ENCODE assay signal across 9 cellular contexts in genomic region chr5:10724799-10725507, GRCh38. TPM values are rescaled to one million over a fixed set of nuclear protein-coding genes. Genes with fewer than 3 reads are reported as not detected.
DNase-seq lines count a peak whose midpoint lies in the region; ATAC-seq, FAIRE-seq and TF ChIP-seq lines count a peak whose summit lies in the region.
"Had no signal": no experiment of that assay in that cellular context is flagged by ENCODE, and none has a peak within 500 bp of the region (broad histone marks: within the 10 kb centered on the region; RNA-seq: fewer than 3 reads in every experiment).

No MANE protein-coding gene starts in this region.

- H3K4me1 ChIP-seq in mammary epithelial cell (ENCODE audit: insufficient read depth, low read length), result peaks cover 31% of the 10 kb centered on the region
- peaks cover 33% of the 10 kb centered on the region for H3K4me1 ChIP-seq in HepG2 (ENCODE audit: insufficient read depth, low read length)

- H3K36me3 ChIP-seq in MG63 (peaks cover 35% of the 10 kb centered on the region), mammary epithelial cell (ENCODE audit: insufficient read depth, low read length) (no peaks in the 10 kb centered on the region), HepG2 (replicated peaks in 1 of 2; ENCODE audit: control insufficient read depth in 1 of 2, insufficient read depth in 2 of 2, low read length in 2 of 2) (peaks cover 6 to 78% of the 10 kb centered on the region in 2 experiments)

- H3K4me3 ChIP-seq in MG63 (no peak overlapping the region), mammary epithelial cell (replicated peaks in 1 of 3; ENCODE audit: insufficient read depth in 1 of 3, low read depth in 2 of 3, low read length in 3 of 3) (no peak overlapping the region), HepG2 (replicated peaks in 1 of 3; ENCODE audit: insufficient read depth in 1 of 3, low read depth in 2 of 3, low read length in 3 of 3) (no peak overlapping the region)

- intact Hi-C loops in mammary epithelial cell (cut with micrococcal nuclease), result no loop called here
- intact Hi-C loops in HepG2 (cut with micrococcal nuclease; ENCODE audit: unreplicated experiment), result no loop called here

- no peak overlapping the region for H3K27ac Mint-ChIP-seq in stimulated activated memory B cell treated with anti-CD40 and anti-IgM and Interleukin-4, amounts not matched to agents 10 μg/mL and 1 μg/mL and 100 μg/mL, for 72 hours

- H3K27me3 Mint-ChIP-seq in stimulated activated memory B cell treated with anti-CD40 and anti-IgM and Interleukin-4, amounts not matched to agents 10 μg/mL and 1 μg/mL and 100 μg/mL, for 72 hours, result no peaks in the 10 kb centered on the region
- H3K27me3 Mint-ChIP-seq: activated naive CD8-positive, alpha-beta T cell had no signal

- H3K9me3 Mint-ChIP-seq in stimulated activated memory B cell treated with anti-CD40 and anti-IgM and Interleukin-4, amounts not matched to agents 10 μg/mL and 1 μg/mL and 100 μg/mL, for 72 hours, result no peaks in the 10 kb centered on the region

- peaks cover 41% of the 10 kb centered on the region for H3K4me1 Mint-ChIP-seq in stimulated activated memory B cell treated with anti-CD40 and anti-IgM and Interleukin-4, amounts not matched to agents 10 μg/mL and 1 μg/mL and 100 μg/mL, for 72 hours

- H2AFZ ChIP-seq in mammary epithelial cell (ENCODE audit: low read depth, low read length) (no peak overlapping the region), HepG2 (ENCODE audit: low read length) (no peak overlapping the region)

- peak; percentile 56 for ATAC-seq in HepG2
- ATAC-seq in stimulated activated memory B cell treated with anti-CD40 and anti-IgM and Interleukin-4, amounts not matched to agents 10 μg/mL and 1 μg/mL and 100 μg/mL, for 72 hours, result no peak
- no peak for ATAC-seq in GM19467 (IDR thresholded peaks at IDR 0.05; ENCODE audit: unreplicated experiment)

- BruUV-seq in mammary epithelial cell (replicated peaks; lab: Mats Ljungman, UMichigan), result no TSS peak
- BruUV-seq in HepG2 (replicated peaks; lab: Mats Ljungman, UMichigan), result no TSS peak

- dilution Hi-C loops in mammary epithelial cell (cut with HindIII; ENCODE audit: low sequenced_read_pairs), result no loop called here

- POLR2A ChIA-PET in HepG2 (lab: Yijun Ruan, JAX), result no interaction called here

- no peak overlapping the region for H3K9ac ChIP-seq in mammary epithelial cell (ENCODE audit: insufficient read depth, low read length)
- H3K9ac ChIP-seq in HepG2 (ENCODE audit: insufficient read depth, low read depth, low read length), result no peak overlapping the region

- no peak for TF ChIP-seq CTCF in mammary epithelial cell (conservative IDR thresholded peaks at IDR 0.05 in 1 of 2, IDR thresholded peaks at IDR 0.05 in 1 of 2; ENCODE audit: extremely low read depth in 1 of 2, insufficient read depth in 1 of 2, low read depth in 1 of 2, low read length in 2 of 2)
- TF ChIP-seq CTCF in HepG2 (CRISPR knock-in tag; IDR thresholded peaks at IDR 0.05), result no peak

- H4K20me1 ChIP-seq in mammary epithelial cell (ENCODE audit: insufficient read depth, low read length), result no peaks in the 10 kb centered on the region
- peaks cover 11% of the 10 kb centered on the region; the same call in 1 of the 2 replicates for H4K20me1 ChIP-seq in HepG2 (ENCODE audit: insufficient read depth, low read length)

- no peak for FAIRE-seq in HepG2 (lab: Jason Lieb, UNC)

- H3K79me2 ChIP-seq in mammary epithelial cell (ENCODE audit: insufficient read depth, low read length) (peaks cover 2% of the 10 kb centered on the region), HepG2 (ENCODE audit: insufficient read depth, low read length) (peaks cover 2% of the 10 kb centered on the region)

- H3K4me3 Mint-ChIP-seq in stimulated activated memory B cell treated with anti-CD40 and anti-IgM and Interleukin-4, amounts not matched to agents 10 μg/mL and 1 μg/mL and 100 μg/mL, for 72 hours, result no peak overlapping the region
- H3K4me3 Mint-ChIP-seq: activated naive CD8-positive, alpha-beta T cell had no signal

- no peak for TF ChIP-seq RAD21 in HepG2 (CRISPR knock-in tag; IDR thresholded peaks at IDR 0.05)

- H3K27me3 ChIP-seq in MG63 (no peaks in the 10 kb centered on the region), mammary epithelial cell (ENCODE audit: insufficient read depth, low read length) (no peaks in the 10 kb centered on the region), HepG2 (ENCODE audit: control insufficient read depth in 1 of 2, insufficient read depth in 2 of 2, low read length in 2 of 2) (no peaks in the 10 kb centered on the region)

- CTCF ChIA-PET in mammary epithelial cell (lab: Charles Lee; ENCODE audit: low non-redundant PET), result interaction anchor here (0.6 kb wide), 1 partner anchor 109 kb away, joined by 3 read pairs; no protein-coding TSS in a partner anchor
- CTCF ChIA-PET in HepG2 (lab: Yijun Ruan, JAX; ENCODE audit: low intra/inter-chr PET ratio, low total read pairs), result no interaction called here

- TF ChIP-seq EP300 in HepG2 (IDR thresholded peaks at IDR 0.05; ENCODE audit: low read depth in 2 of 2, low read length in 2 of 2) (no peak), HepG2 (CRISPR knock-in tag; IDR thresholded peaks at IDR 0.05; ENCODE audit: borderline replicate concordance) (no peak)

- in situ Hi-C loops in mammary epithelial cell (cut with MboI; ENCODE audit: low sequenced_read_pairs in 2 of 2), result no loop called here
- in situ Hi-C loops in HepG2 (cut with HindIII; ENCODE audit: extremely low pct_ligation_motif_present, low pct_unique_long_range_greater_than_20kb), result no loop called here

- peak; percentile 63 for DNase-seq in 8988T
- DNase-seq in MG63, result peak; percentile 78
- DNase-seq in mammary epithelial cell, result peak; percentile 76
- peak; percentile 76 for DNase-seq in HepG2 (ENCODE audit: low spot score)
- DNase-seq in activated naive CD4-positive, alpha-beta T cell treated with anti-CD3 and anti-CD28 coated beads, Interleukin-2, amount 50 U/mL, for 16 hours, result no peak
- DNase-seq in cortex of kidney (lab: John Stamatoyannopoulos, UW), result no peak

- H3K9me3 ChIP-seq in MG63 (0 out of 2 replicates have a peak, but pooled peaks cover 3% of the 10 kb centered on the region), mammary epithelial cell (replicated peaks; ENCODE audit: insufficient read depth, low read length) (no peaks in the 10 kb centered on the region), HepG2 (ENCODE audit: low read length) (no peaks in the 10 kb centered on the region)

- peak overlapping the region; percentile 35 for H3K27ac ChIP-seq in mammary epithelial cell (ENCODE audit: insufficient read depth, low read depth, low read length)
- peak overlapping the region; percentile 42 for H3K27ac ChIP-seq in HepG2 (ENCODE audit: extremely low read length, insufficient read depth, low read length)

- no peak for TF ChIP-seq POLR2A in HepG2 (IDR thresholded peaks at IDR 0.05; ENCODE audit: insufficient read depth in 1 of 2, low read depth in 2 of 2, low read length in 2 of 2)

- peaks cover 63% of the 10 kb centered on the region for H3K36me3 Mint-ChIP-seq in stimulated activated memory B cell treated with anti-CD40 and anti-IgM and Interleukin-4, amounts not matched to agents 10 μg/mL and 1 μg/mL and 100 μg/mL, for 72 hours

- WGBS in mammary epithelial cell (ENCODE audit: low coverage, missing lambda C conversion rate), result 77% methylated on average over 14 of the region's 16 CpGs
- 75% methylated on average over 11 of the region's 16 CpGs for WGBS in HepG2 (ENCODE audit: low lambda C conversion rate)

- H3K4me2 ChIP-seq in mammary epithelial cell (ENCODE audit: insufficient read depth, low read depth, low read length) (peak overlapping the region; percentile 42), HepG2 (ENCODE audit: low read depth, low read length) (no peak overlapping the region)

TF ChIP-seq in HepG2, 621 proteins besides CTCF, POLR2A, EP300 and RAD21 (continues in another document):
- TF ChIP-seq RBM22 (optimal IDR thresholded peaks at IDR 0.05; ENCODE audit: low read length) (peak; percentile 28), NBN (conservative IDR thresholded peaks at IDR 0.05) (no peak), FOXA1 (IDR thresholded peaks at IDR 0.05) (no peak), FOXA1 (CRISPR knock-in tag; IDR thresholded peaks at IDR 0.05) (0 out of 2 replicates have a peak, but pooled peaks have one; percentile 10), ZNF263 (CRISPR knock-in tag; IDR thresholded peaks at IDR 0.05) (peak; percentile 40; the same call in 1 of the 2 replicates), FIP1L1 (IDR thresholded peaks at IDR 0.05; ENCODE audit: borderline replicate concordance, insufficient read depth, low read depth, low read length) (no peak)

RNA-seq across cellular contexts. Expression of gene DAP, which starts 36.1 kb away (rescaled TPM):
- total RNA-seq in MG63 (2014; rRNA removed; shearing (Covaris generic); ENCODE audit: low replicate concordance), result 20.1 and 26.4 TPM in 2 replicates
- total RNA-seq in mammary epithelial cell (100 to 1,000 TPM in 1 of 2 donors, 10 to 100 TPM in 1; 15.3 to 102 TPM), HepG2 (2016; rRNA removed; fragmentation: Illumina TruSeq; extraction: Trizol) (22.0 and 51.2 TPM in 2 replicates)
- polyA plus RNA-seq in mammary epithelial cell (54.4 TPM), HepG2 (2011; rRNA removed) (54.3 and 57.5 TPM in 2 replicates)
- 103 TPM for polyA minus RNA-seq in mammary epithelial cell
- 19.5 and 20.1 TPM in 2 replicates for total RNA-seq in HepG2 (2016; cell fraction: cytosol; rRNA removed; fragmentation: Illumina TruSeq; extraction: Trizol; ENCODE audit: low read depth)
- 20.5 and 51.1 TPM in 2 replicates for total RNA-seq in HepG2 (2016; cell fraction: insoluble cytoplasmic fraction; rRNA removed; fragmentation: Illumina TruSeq; extraction: Trizol)
- total RNA-seq in HepG2 (2016; cell fraction: membrane; rRNA removed; fragmentation: Illumina TruSeq; extraction: Trizol), result 87.7 and 89.8 TPM in 2 replicates
- total RNA-seq in HepG2 (2016; cell fraction: nucleus; rRNA removed; fragmentation: Illumina TruSeq; extraction: Trizol), result 30.0 and 39.7 TPM in 2 replicates
- polyA plus RNA-seq in HepG2 (2011; cell fraction: cytosol; rRNA removed), result 82.9 and 92.2 TPM in 2 replicates
- polyA plus RNA-seq in HepG2 (2011; cell fraction: nucleus; rRNA removed), result 34.1 and 35.5 TPM in 2 replicates
- polyA plus RNA-seq in HepG2 (2012), result 98.8 and 102 TPM in 2 replicates
- polyA plus RNA-seq in HepG2 (2016; cell fraction: cytosol; fragmentation: Illumina TruSeq; extraction: Trizol; ENCODE audit: low read depth), result 88.2 and 107 TPM in 2 replicates
- polyA plus RNA-seq in HepG2 (2016; cell fraction: insoluble cytoplasmic fraction; fragmentation: Illumina TruSeq; extraction: Trizol; ENCODE audit: low read depth), result 112 and 139 TPM in 2 replicates
- 175 and 183 TPM in 2 replicates for polyA plus RNA-seq in HepG2 (2016; cell fraction: membrane; fragmentation: Illumina TruSeq; extraction: Trizol; ENCODE audit: low read depth)
- 80.5 and 81.6 TPM in 2 replicates for polyA plus RNA-seq in HepG2 (2016; cell fraction: nucleus; fragmentation: Illumina TruSeq; extraction: Trizol; ENCODE audit: insufficient read depth, low read depth)
- 58.7 and 66.7 TPM in 2 replicates for polyA minus RNA-seq in HepG2 (2011; rRNA and poly(A)+ RNA removed; ENCODE audit: low replicate concordance)
- polyA minus RNA-seq in HepG2 (2011; cell fraction: cytosol; rRNA and poly(A)+ RNA removed), result 50.0 and 52.9 TPM in 2 replicates
- polyA minus RNA-seq in HepG2 (2011; cell fraction: nucleus; rRNA and poly(A)+ RNA removed), result 41.0 and 48.8 TPM in 2 replicates

Comparison
In these comparisons a context has a peak if more than half of its experiments do, and no peak if none do; other contexts are left out.
1. DNase-seq: peak in 8988T (single experiment), MG63 (single experiment), mammary epithelial cell (single experiment) and HepG2 (single experiment); none in activated naive CD4-positive, alpha-beta T cell treated with anti-CD3 and anti-CD28 coated beads, Interleukin-2, amount 50 U/mL, for 16 hours (single experiment) and cortex of kidney (single experiment).